In genomic region chr2:209579236-209579749, GRCh38 we compare ENCODE assay signal across 8 cellular contexts.
A peak's percentile ranks its signal among the peaks of the same experiment; 100 is the strongest.
DNase-seq lines count a peak whose midpoint lies in the region; ATAC-seq and TF ChIP-seq lines count a peak whose summit lies in the region.

No MANE protein-coding gene starts in this region.

- DNase-seq in NCI-H524 (lab: John Stamatoyannopoulos, UW) (peak; percentile 74 to 95), ecto neural progenitor cell (ENCODE audit: low spot score) (peak; percentile 55), neural crest cell (ENCODE audit: low read depth, low spot score) (peak; percentile 36), D341Med (ENCODE audit: low spot score) (no peak), T-helper 9 cell (no peak)

- ATAC-seq in HG03045 (IDR thresholded peaks at IDR 0.05; ENCODE audit: unreplicated experiment): no peak
- ATAC-seq in HG03457 (IDR thresholded peaks at IDR 0.05; ENCODE audit: unreplicated experiment): no peak

- peak overlapping the region; percentile 95 for H3K27ac Mint-ChIP-seq in neural crest cell (ENCODE audit: unreplicated experiment)

- H3K4me1 Mint-ChIP-seq in neural crest cell: peaks cover 54% of the 10 kb centered on the region

- no peaks in the 10 kb centered on the region for H3K27me3 Mint-ChIP-seq in neural crest cell (ENCODE audit: low read depth)

- peaks cover 5% of the 10 kb centered on the region for H3K36me3 Mint-ChIP-seq in neural crest cell (ENCODE audit: low read depth)

- no peak for TF ChIP-seq CTCF in neural crest cell (conservative IDR thresholded peaks at IDR 0.05)

- peak overlapping the region; percentile 88 for H3K4me3 Mint-ChIP-seq in neural crest cell

- H3K9me3 Mint-ChIP-seq in neural crest cell: no peaks in the 10 kb centered on the region

- H3K4me3 ChIP-seq in GM08714 (ENCODE audit: low read length): peak overlapping the region; percentile 8; the same call in 1 of the 2 replicates

Comparison
In these comparisons a context has a peak if more than half of its experiments do, and no peak if none do; other contexts are left out.
1. DNase-seq: peak in NCI-H524 (2 of 2), ecto neural progenitor cell (single experiment) and neural crest cell (single experiment); none in D341Med (single experiment) and T-helper 9 cell (single experiment).